8 cellular contexts compared by ENCODE assay signal in genomic region chr2:61855178-61855523, GRCh38. TPM values are rescaled to one million over a fixed set of nuclear protein-coding genes. Genes with fewer than 3 reads are reported as not detected.
DNase-seq lines count a peak whose midpoint lies in the region; ATAC-seq and TF ChIP-seq lines count a peak whose summit lies in the region.

No MANE protein-coding gene starts in this region.

- H3K36me3 Mint-ChIP-seq in Caco-2 (ENCODE audit: insufficient read depth, unreplicated experiment), result peaks cover 9% of the 10 kb centered on the region
- no peaks in the 10 kb centered on the region for H3K36me3 Mint-ChIP-seq in IgD-negative memory B cell

- H3K27ac Mint-ChIP-seq in Caco-2 (ENCODE audit: unreplicated experiment) (peak overlapping the region; percentile 83), IgD-negative memory B cell (peak overlapping the region; percentile 86 to 95 (median 88))
- peak overlapping the region in 1 of 2 donors; percentile 79 for H3K27ac Mint-ChIP-seq in stimulated activated naive CD8-positive, alpha-beta T cell treated with anti-CD3 and anti-CD28 coated beads, Interleukin-15, amount 100 ng/mL, for 72 hours

- H3K27me3 ChIP-seq in Caco-2 (replicated peaks; ENCODE audit: control insufficient read depth, insufficient read depth, low read length) (no peaks in the 10 kb centered on the region), adrenal gland (no peaks in the 10 kb centered on the region)

- BruUV-seq in Caco-2 (replicated peaks; lab: Mats Ljungman, UMichigan), result no TSS peak

- TF ChIP-seq POLR2A in adrenal gland (IDR thresholded peaks at IDR 0.05), result no peak

- CTCF ChIA-PET in Caco-2 (lab: Charles Lee), result interaction anchor here (0.6 kb wide), 1 partner anchor 32 kb away, joined by 3 read pairs; no protein-coding TSS in a partner anchor

- no peak for TF ChIP-seq CTCF in Caco-2 (IDR thresholded peaks at IDR 0.05; ENCODE audit: insufficient read depth in 1 of 2, low read depth in 1 of 2, low read length in 1 of 2, severe bottlenecking in 1 of 2, unreplicated experiment in 1 of 2)
- no peak for TF ChIP-seq CTCF in adrenal gland (IDR thresholded peaks at IDR 0.05)

- H3K27ac ChIP-seq in adrenal gland, result peak overlapping the region in 2 of 5 donors; percentile 41 to 90

- H3K4me1 ChIP-seq in Caco-2 (peaks cover 5% of the 10 kb centered on the region), adrenal gland (replicated peaks in 1 of 2) (peaks cover 0 to 6% of the 10 kb centered on the region in 2 donors)

- intact Hi-C loops in Caco-2 (cut with micrococcal nuclease; ENCODE audit: unreplicated experiment), result loop anchor here (2.0 kb wide), 1 partner anchor 46 kb away; no protein-coding TSS in a partner anchor
- intact Hi-C loops in adrenal gland (cut with DNase I), result no loop called here

- H3K9me3 Mint-ChIP-seq in Caco-2 (ENCODE audit: unreplicated experiment) (no peaks in the 10 kb centered on the region), IgD-negative memory B cell (no peaks in the 10 kb centered on the region)
- H3K9me3 Mint-ChIP-seq in stimulated activated naive CD8-positive, alpha-beta T cell treated with anti-CD3 and anti-CD28 coated beads, Interleukin-15, amount 100 ng/mL, for 72 hours, result no peaks in the 10 kb centered on the region

- H3K4me1 Mint-ChIP-seq in Caco-2 (ENCODE audit: low read depth, unreplicated experiment) (no peaks in the 10 kb centered on the region), IgD-negative memory B cell (peaks cover 6 to 12% (median 7%) of the 10 kb centered on the region in 3 donors)
- H3K4me1 Mint-ChIP-seq in stimulated activated naive CD8-positive, alpha-beta T cell treated with anti-CD3 and anti-CD28 coated beads, Interleukin-15, amount 100 ng/mL, for 72 hours, result peaks cover 26% of the 10 kb centered on the region

- DNase-seq in Caco-2, result peak; percentile 54 to 56
- peak in 4 of 7 donors; percentile 14 to 28 (median 26) for DNase-seq in adrenal gland
- peak; percentile 79 for DNase-seq in islet precursor cell
- no peak for DNase-seq in stimulated activated naive CD8-positive, alpha-beta T cell treated with anti-CD3 and anti-CD28 coated beads, Interleukin-15, amount 100 ng/mL, for 72 hours

- POLR2A ChIA-PET in Caco-2 (lab: Charles Lee), result interaction anchor here (0.6 to 1.2 kb wide), 3 partner anchors 11 to 474 kb away, joined by 6 to 9 read pairs (median 6); no protein-coding TSS in a partner anchor

- WGBS in adrenal gland, 4 donors, result 32 to 73% (median 38%) methylated on average over 4 to 9 of the region's 9 CpGs

- H3K36me3 ChIP-seq in Caco-2 (ENCODE audit: control insufficient read depth, insufficient read depth, low read length) (no peaks in the 10 kb centered on the region), adrenal gland (replicated peaks in 1 of 2) (no peaks in the 10 kb centered on the region)

- H3K4me3 ChIP-seq in Caco-2 (ENCODE audit: low read depth, low read length) (peak overlapping the region; percentile 96), adrenal gland (peak overlapping the region in 3 of 4 donors; percentile 13 to 70 (median 53))

- H3K9me3 ChIP-seq in Caco-2 (no peaks in the 10 kb centered on the region), adrenal gland (replicated peaks in 1 of 3) (no peaks in the 10 kb centered on the region)

- no peak for ATAC-seq in stimulated activated naive CD8-positive, alpha-beta T cell treated with anti-CD3 and anti-CD28 coated beads, Interleukin-15, amount 100 ng/mL, for 72 hours
- ATAC-seq in HG02763 (IDR thresholded peaks at IDR 0.05; ENCODE audit: unreplicated experiment), result no peak
- ATAC-seq in HG03097 (IDR thresholded peaks at IDR 0.05; ENCODE audit: low FRiP score, unreplicated experiment), result no peak
- ATAC-seq in GM21576 (IDR thresholded peaks at IDR 0.05; ENCODE audit: unreplicated experiment), result no peak

- H3K4me3 Mint-ChIP-seq in Caco-2 (ENCODE audit: unreplicated experiment) (peak overlapping the region; percentile 84), IgD-negative memory B cell (peak overlapping the region; percentile 92 to 98 (median 96))
- H3K4me3 Mint-ChIP-seq in stimulated activated naive CD8-positive, alpha-beta T cell treated with anti-CD3 and anti-CD28 coated beads, Interleukin-15, amount 100 ng/mL, for 72 hours, result peak overlapping the region; percentile 97 to 99

- H3K27me3 Mint-ChIP-seq in Caco-2 (ENCODE audit: insufficient read depth, unreplicated experiment), result no peaks in the 10 kb centered on the region
- H3K27me3 Mint-ChIP-seq in IgD-negative memory B cell, result no peaks in the 10 kb centered on the region
- H3K27me3 Mint-ChIP-seq in stimulated activated naive CD8-positive, alpha-beta T cell treated with anti-CD3 and anti-CD28 coated beads, Interleukin-15, amount 100 ng/mL, for 72 hours, result no peaks in the 10 kb centered on the region

RNA-seq across cellular contexts. Expression of gene FAM161A, which starts 1.3 kb away (rescaled TPM):
- total RNA-seq in Caco-2 (2022) (9.1 and 9.8 TPM in 2 replicates), adrenal gland (1 to 10 TPM in 7 of 8 donors, under 1 TPM in 1; 0.87 to 2.6 (median 1.5) TPM)
- polyA plus RNA-seq in IgD-negative memory B cell (1.4 TPM), adrenal gland (1 to 10 TPM; 1.5 to 3.1 (median 2.2) TPM)

RNA-seq across cellular contexts. Expression of gene CCT4, which starts 33.3 kb away (rescaled TPM):
- total RNA-seq in Caco-2 (2022) (306 and 307 TPM in 2 replicates), adrenal gland (100 to 1,000 TPM in 4 of 8 donors, 10 to 100 TPM in 4; 71.9 to 167 (median 106) TPM)
- polyA plus RNA-seq in IgD-negative memory B cell (116 TPM), adrenal gland (100 to 1,000 TPM in 1 of 3 donors, 10 to 100 TPM in 2; 28.5 to 169 (median 32.7) TPM)

RNA-seq across cellular contexts. Expression of gene COMMD1, which starts 50.3 kb away (rescaled TPM):
- 50.0 and 56.7 TPM in 2 replicates for total RNA-seq in Caco-2 (2022)
- polyA plus RNA-seq in IgD-negative memory B cell, result 55.2 TPM
- 10 to 100 TPM; 42.0 to 89.9 (median 54.1) TPM for total RNA-seq in adrenal gland
- 10 to 100 TPM; 35.5 to 58.9 (median 57.7) TPM for polyA plus RNA-seq in adrenal gland

Comparison
In these comparisons a context has a peak if more than half of its experiments do, and no peak if none do; other contexts are left out.
1. DNase-seq: peak in Caco-2 (2 of 2), adrenal gland (4 of 7) and islet precursor cell (single experiment); none in stimulated activated naive CD8-positive, alpha-beta T cell treated with anti-CD3 and anti-CD28 coated beads, Interleukin-15, amount 100 ng/mL, for 72 hours (0 of 2).
2. Peak in every context shown above with its lines, with median percentiles within 50 percentile points of each other: H3K4me3 Mint-ChIP-seq.